10 cellular contexts compared by ENCODE assay signal in genomic region chr4:180150818-180151217, GRCh38.
DNase-seq lines count a peak whose midpoint lies in the region; ATAC-seq and TF ChIP-seq lines count a peak whose summit lies in the region.
"Had no signal": no experiment of that assay in that cellular context is flagged by ENCODE, and none has a peak within 500 bp of the region (broad histone marks: within the 10 kb centered on the region; RNA-seq: fewer than 3 reads in every experiment).

No MANE protein-coding gene starts in this region.

- H3K4me1 ChIP-seq in A673 (ENCODE audit: insufficient read depth, low read length, poor library complexity, severe bottlenecking) (peaks cover 9% of the 10 kb centered on the region), OCI-LY7 (ENCODE audit: insufficient read depth, low read length, poor library complexity, severe bottlenecking) (peaks cover 46% of the 10 kb centered on the region), heart left ventricle (no peaks in the 10 kb centered on the region)
- H3K4me1 ChIP-seq: prostate gland had no signal

- intact Hi-C loops in A673 (cut with micrococcal nuclease; ENCODE audit: unreplicated experiment) (loop anchor here (10.0 kb wide), 1 partner anchor 286 kb away; no protein-coding TSS in a partner anchor), OCI-LY7 (cut with micrococcal nuclease; ENCODE audit: unreplicated experiment) (no loop called here), heart left ventricle (cut with DNase I) (no loop called here)

- BruUV-seq in A673 (replicated peaks; lab: Mats Ljungman, UMichigan) (no TSS peak), OCI-LY7 (replicated peaks; lab: Mats Ljungman, UMichigan) (no TSS peak)

- no peak overlapping the region for H3K27ac Mint-ChIP-seq in activated naive CD4-positive, alpha-beta T cell treated with anti-CD3 and anti-CD28 coated beads, Interleukin-2, amount 50 U/mL, for 72 hours
- H3K27ac Mint-ChIP-seq: activated CD4-positive, alpha-beta T cell treated with anti-CD3 and anti-CD28 coated beads for 36 hours had no signal

- ATAC-seq in heart left ventricle, result no peak
- no peak for ATAC-seq in activated naive CD4-positive, alpha-beta T cell treated with anti-CD3 and anti-CD28 coated beads, Interleukin-2, amount 50 U/mL, for 72 hours
- ATAC-seq: activated CD4-positive, alpha-beta T cell treated with anti-CD3 and anti-CD28 coated beads for 36 hours had no signal

- H3K27ac ChIP-seq in A673 (ENCODE audit: low read depth, low read length, poor library complexity, severe bottlenecking) (no peak overlapping the region), OCI-LY7 (ENCODE audit: low read depth, low read length, poor library complexity, severe bottlenecking) (no peak overlapping the region), heart left ventricle (no peak overlapping the region)
- H3K27ac ChIP-seq: prostate gland had no signal

- TF ChIP-seq POLR2A in heart left ventricle (IDR thresholded peaks at IDR 0.05), result no peak

- 32 to 39% (median 35%) methylated on average over 3 of the region's 3 CpGs for WGBS in heart left ventricle, 4 donors

- peak; percentile 71 for TF ChIP-seq CTCF in A673 (conservative IDR thresholded peaks at IDR 0.05; ENCODE audit: low read depth, low read length)
- TF ChIP-seq CTCF in OCI-LY7 (conservative IDR thresholded peaks at IDR 0.05; ENCODE audit: low read length), result peak; percentile 89
- TF ChIP-seq CTCF in epithelial cell of esophagus (IDR thresholded peaks at IDR 0.05; ENCODE audit: insufficient read depth, low read depth, low read length, missing control alignments), result peak; percentile 33
- TF ChIP-seq CTCF in heart left ventricle (IDR thresholded peaks at IDR 0.05), result peak in 2 of 12 donors; percentile 13 to 15

- no peaks in the 10 kb centered on the region for H3K9me2 ChIP-seq in OCI-LY7 (ENCODE audit: insufficient read depth, low read length)

- H3K4me3 ChIP-seq in A673 (ENCODE audit: low read depth, low read length, poor library complexity, severe bottlenecking) (no peak overlapping the region), OCI-LY7 (ENCODE audit: low read depth, low read length, poor library complexity, severe bottlenecking) (no peak overlapping the region), epithelial cell of esophagus (ENCODE audit: low read length) (no peak overlapping the region), heart left ventricle (no peak overlapping the region)
- H3K4me3 ChIP-seq: prostate gland had no signal

- no peaks in the 10 kb centered on the region for H3K36me3 Mint-ChIP-seq in activated naive CD4-positive, alpha-beta T cell treated with anti-CD3 and anti-CD28 coated beads, Interleukin-2, amount 50 U/mL, for 72 hours

- H3K27me3 ChIP-seq in A673 (replicated peaks; ENCODE audit: insufficient read depth, low read depth, low read length, poor library complexity), result no peaks in the 10 kb centered on the region
- no peaks in the 10 kb centered on the region for H3K27me3 ChIP-seq in heart left ventricle

- POLR2A ChIA-PET in A673 (lab: Charles Lee; ENCODE audit: low non-redundant PET) (no interaction called here), OCI-LY7 (lab: Charles Lee) (interaction anchor here (0.6 to 1.0 kb wide), 2 partner anchors 9 to 20 kb away, joined by 4 to 5 read pairs; no protein-coding TSS in a partner anchor)

- DNase-seq in A673 (ENCODE audit: low spot score), result peak; percentile 45
- DNase-seq in H4 (ENCODE audit: low spot score), result peak; percentile 11
- DNase-seq in OCI-LY7 (ENCODE audit: low spot score), result peak; percentile 55
- DNase-seq in epithelial cell of esophagus (ENCODE audit: low read depth), result peak; percentile 24
- no peak for DNase-seq in activated T-cell treated with anti-CD3 and anti-CD28 coated beads, Interleukin-2, amount 50 U/mL, for 48 hours
- DNase-seq in HCEC 1CT, result no peak
- DNase-seq in heart left ventricle, result no peak
- DNase-seq in activated naive CD4-positive, alpha-beta T cell treated with anti-CD3 and anti-CD28 coated beads, Interleukin-2, amount 50 U/mL, for 72 hours (ENCODE audit: low spot score in 2 of 2), result no peak
- DNase-seq: activated CD4-positive, alpha-beta T cell treated with anti-CD3 and anti-CD28 coated beads for 36 hours had no signal

- CTCF ChIA-PET in A673 (lab: Charles Lee) (interaction anchor here (0.6 to 0.9 kb wide), 2 partner anchors 284 to 1419 kb away, joined by 3 to 6 read pairs; no protein-coding TSS in a partner anchor), OCI-LY7 (lab: Charles Lee; ENCODE audit: unreplicated experiment) (no interaction called here)

- H3K9me3 ChIP-seq in A673 (ENCODE audit: low read depth, low read length, poor library complexity, severe bottlenecking), result no peaks in the 10 kb centered on the region
- H3K9me3 ChIP-seq in OCI-LY7 (ENCODE audit: low read length), result peaks cover 8% of the 10 kb centered on the region; the same call in 1 of the 2 replicates
- H3K9me3 ChIP-seq in heart left ventricle, result no peaks in the 10 kb centered on the region
- H3K9me3 ChIP-seq: prostate gland had no signal

- H3K36me3 ChIP-seq in A673 (ENCODE audit: insufficient read depth, low read length, poor library complexity, severe bottlenecking), result no peaks in the 10 kb centered on the region
- H3K36me3 ChIP-seq in OCI-LY7 (ENCODE audit: insufficient read depth, low read length), result no peaks in the 10 kb centered on the region; the same call in 1 of the 2 replicates
- H3K36me3 ChIP-seq in heart left ventricle, result no peaks in the 10 kb centered on the region
- H3K36me3 ChIP-seq: prostate gland had no signal

- H3K79me2 ChIP-seq in OCI-LY7 (ENCODE audit: insufficient read depth, low read depth, low read length), result no peaks in the 10 kb centered on the region

- H3K4me2 ChIP-seq in OCI-LY7 (ENCODE audit: low read length), result no peak overlapping the region

- H4K20me1 ChIP-seq in OCI-LY7 (ENCODE audit: insufficient read depth, low read length), result no peaks in the 10 kb centered on the region

- H3K9me3 Mint-ChIP-seq in activated naive CD4-positive, alpha-beta T cell treated with anti-CD3 and anti-CD28 coated beads, Interleukin-2, amount 50 U/mL, for 72 hours, result peaks cover 0 to 5% of the 10 kb centered on the region in 2 donors

- peak overlapping the region; percentile 79; the same call in 1 of the 2 replicates for H2AFZ ChIP-seq in OCI-LY7 (ENCODE audit: low read length)

Comparison
In these comparisons a context has a peak if more than half of its experiments do, and no peak if none do; other contexts are left out.
1. DNase-seq: peak in A673 (single experiment), H4 (single experiment), OCI-LY7 (single experiment) and epithelial cell of esophagus (single experiment); none in activated T-cell treated with anti-CD3 and anti-CD28 coated beads, Interleukin-2, amount 50 U/mL, for 48 hours (0 of 2), HCEC 1CT (single experiment), heart left ventricle (0 of 5) and activated naive CD4-positive, alpha-beta T cell treated with anti-CD3 and anti-CD28 coated beads, Interleukin-2, amount 50 U/mL, for 72 hours (0 of 2).